ENCODE assay signal across 1 cellular context in the genomic region with DNA sequence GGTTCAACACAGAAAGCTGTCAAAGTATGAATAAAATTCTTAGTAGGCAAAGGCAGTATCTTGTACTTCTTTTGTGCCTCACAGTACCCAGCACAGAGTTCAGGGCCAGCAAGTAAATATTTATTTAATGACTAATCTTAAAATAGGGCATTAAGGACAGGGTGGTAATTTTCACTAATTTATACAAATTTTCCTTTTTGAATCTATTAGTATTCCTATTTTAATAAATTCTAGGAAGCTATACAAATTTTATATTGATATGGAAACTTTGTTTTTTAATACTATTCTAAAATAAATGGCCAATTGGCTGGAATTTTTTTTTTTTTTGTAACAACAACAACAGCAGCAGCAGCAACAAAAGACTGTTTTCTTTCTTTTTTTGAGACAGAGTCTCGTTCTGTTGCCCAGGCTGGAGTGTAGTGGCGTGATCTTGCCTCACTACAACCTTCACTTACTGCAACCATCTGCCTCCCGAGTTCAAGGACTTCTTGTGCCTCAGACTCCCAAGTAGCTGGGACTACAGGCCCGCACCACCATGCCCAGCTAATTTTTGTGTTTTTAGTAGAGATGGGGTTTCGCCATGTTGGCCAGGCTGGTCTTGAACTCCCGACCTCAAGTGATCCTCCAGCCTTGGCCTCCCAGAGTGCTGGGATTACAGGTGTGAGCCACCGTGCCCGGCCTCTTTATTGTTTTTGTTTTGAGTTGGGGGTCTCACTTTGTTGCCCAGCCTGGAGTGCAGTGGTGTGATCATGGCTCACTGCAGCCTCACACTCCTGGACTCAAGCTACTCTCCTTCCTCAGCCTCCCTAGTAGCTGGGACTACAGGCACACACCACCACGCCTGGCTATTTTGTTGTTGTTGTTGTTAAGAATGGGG.
A peak's percentile ranks its signal among the peaks of the same experiment; 100 is the strongest.
TF ChIP-seq lines count a peak whose summit lies in the region.

No MANE protein-coding gene starts in this region.

TF ChIP-seq in HepG2, 621 proteins besides CTCF, POLR2A, EP300 and RAD21 (continued from another document and continues in another):
- 0 out of 2 replicates have a peak, but pooled peaks have one; percentile 41 for TF ChIP-seq ZNF788 (CRISPR knock-in tag; IDR thresholded peaks at IDR 0.05; ENCODE audit: borderline replicate concordance)
- no peak for TF ChIP-seq HHEX (CRISPR knock-in tag; IDR thresholded peaks at IDR 0.05)
- TF ChIP-seq, protein P1, sequence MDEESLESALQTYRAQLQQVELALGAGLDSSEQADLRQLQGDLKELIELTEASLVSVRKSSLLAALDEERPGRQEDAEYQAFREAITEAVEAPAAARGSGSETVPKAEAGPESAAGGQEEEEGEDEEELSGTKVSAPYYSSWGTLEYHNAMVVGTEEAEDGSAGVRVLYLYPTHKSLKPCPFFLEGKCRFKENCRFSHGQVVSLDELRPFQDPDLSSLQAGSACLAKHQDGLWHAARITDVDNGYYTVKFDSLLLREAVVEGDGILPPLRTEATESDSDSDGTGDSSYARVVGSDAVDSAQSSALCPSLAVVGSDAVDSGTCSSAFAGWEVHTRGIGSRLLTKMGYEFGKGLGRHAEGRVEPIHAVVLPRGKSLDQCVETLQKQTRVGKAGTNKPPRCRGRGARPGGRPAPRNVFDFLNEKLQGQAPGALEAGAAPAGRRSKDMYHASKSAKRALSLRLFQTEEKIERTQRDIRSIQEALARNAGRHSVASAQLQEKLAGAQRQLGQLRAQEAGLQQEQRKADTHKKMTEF (CRISPR knock-in tag; IDR thresholded peaks at IDR 0.05): peak; percentile 75
- peak; percentile 72 for TF ChIP-seq HNF4A (CRISPR knock-in tag; IDR thresholded peaks at IDR 0.05)
- TF ChIP-seq TCF7 (IDR thresholded peaks at IDR 0.05; ENCODE audit: low read depth): peak; percentile 39; the same call in 1 of the 2 replicates
- 0 out of 2 replicates have a peak, but pooled peaks have one; percentile 50 for TF ChIP-seq SMAD1 (CRISPR knock-in tag; IDR thresholded peaks at IDR 0.05; ENCODE audit: borderline replicate concordance, low read depth)
- 0 out of 2 replicates have a peak, but pooled peaks have one; percentile 33 for TF ChIP-seq SMAD3 (CRISPR knock-in tag; IDR thresholded peaks at IDR 0.05)
- no peak for TF ChIP-seq FOXK2 (IDR thresholded peaks at IDR 0.05)
- no peak for TF ChIP-seq ZNF235 (CRISPR knock-in tag; IDR thresholded peaks at IDR 0.05; ENCODE audit: borderline replicate concordance)
- peak; percentile 60 for TF ChIP-seq SALL1 (CRISPR knock-in tag; IDR thresholded peaks at IDR 0.05)
- no peak for TF ChIP-seq ATF7-NPFF (CRISPR knock-in tag; IDR thresholded peaks at IDR 0.05; ENCODE audit: low read depth)
- TF ChIP-seq, protein P2, sequence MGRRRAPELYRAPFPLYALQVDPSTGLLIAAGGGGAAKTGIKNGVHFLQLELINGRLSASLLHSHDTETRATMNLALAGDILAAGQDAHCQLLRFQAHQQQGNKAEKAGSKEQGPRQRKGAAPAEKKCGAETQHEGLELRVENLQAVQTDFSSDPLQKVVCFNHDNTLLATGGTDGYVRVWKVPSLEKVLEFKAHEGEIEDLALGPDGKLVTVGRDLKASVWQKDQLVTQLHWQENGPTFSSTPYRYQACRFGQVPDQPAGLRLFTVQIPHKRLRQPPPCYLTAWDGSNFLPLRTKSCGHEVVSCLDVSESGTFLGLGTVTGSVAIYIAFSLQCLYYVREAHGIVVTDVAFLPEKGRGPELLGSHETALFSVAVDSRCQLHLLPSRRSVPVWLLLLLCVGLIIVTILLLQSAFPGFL (CRISPR knock-in tag; IDR thresholded peaks at IDR 0.05): no peak
- TF ChIP-seq PHF21A (CRISPR knock-in tag; IDR thresholded peaks at IDR 0.05): 0 out of 2 replicates have a peak, but pooled peaks have one; percentile 42
- 0 out of 2 replicates have a peak, but pooled peaks have one; percentile 16 for TF ChIP-seq ZNF644 (CRISPR knock-in tag; IDR thresholded peaks at IDR 0.05; ENCODE audit: low read depth)
- TF ChIP-seq ZMYM2 (CRISPR knock-in tag; IDR thresholded peaks at IDR 0.05): peak; percentile 90
- peak; percentile 61; the same call in 1 of the 2 replicates for TF ChIP-seq NRL (CRISPR knock-in tag; IDR thresholded peaks at IDR 0.05; ENCODE audit: borderline replicate concordance)
- TF ChIP-seq ZNF3 (CRISPR knock-in tag; IDR thresholded peaks at IDR 0.05): 0 out of 2 replicates have a peak, but pooled peaks have one; percentile 20
- no peak for TF ChIP-seq ZNF780A (CRISPR knock-in tag; IDR thresholded peaks at IDR 0.05)
- no peak for TF ChIP-seq ZFP90 (CRISPR knock-in tag; IDR thresholded peaks at IDR 0.05; ENCODE audit: borderline replicate concordance)
- TF ChIP-seq, protein P3, sequence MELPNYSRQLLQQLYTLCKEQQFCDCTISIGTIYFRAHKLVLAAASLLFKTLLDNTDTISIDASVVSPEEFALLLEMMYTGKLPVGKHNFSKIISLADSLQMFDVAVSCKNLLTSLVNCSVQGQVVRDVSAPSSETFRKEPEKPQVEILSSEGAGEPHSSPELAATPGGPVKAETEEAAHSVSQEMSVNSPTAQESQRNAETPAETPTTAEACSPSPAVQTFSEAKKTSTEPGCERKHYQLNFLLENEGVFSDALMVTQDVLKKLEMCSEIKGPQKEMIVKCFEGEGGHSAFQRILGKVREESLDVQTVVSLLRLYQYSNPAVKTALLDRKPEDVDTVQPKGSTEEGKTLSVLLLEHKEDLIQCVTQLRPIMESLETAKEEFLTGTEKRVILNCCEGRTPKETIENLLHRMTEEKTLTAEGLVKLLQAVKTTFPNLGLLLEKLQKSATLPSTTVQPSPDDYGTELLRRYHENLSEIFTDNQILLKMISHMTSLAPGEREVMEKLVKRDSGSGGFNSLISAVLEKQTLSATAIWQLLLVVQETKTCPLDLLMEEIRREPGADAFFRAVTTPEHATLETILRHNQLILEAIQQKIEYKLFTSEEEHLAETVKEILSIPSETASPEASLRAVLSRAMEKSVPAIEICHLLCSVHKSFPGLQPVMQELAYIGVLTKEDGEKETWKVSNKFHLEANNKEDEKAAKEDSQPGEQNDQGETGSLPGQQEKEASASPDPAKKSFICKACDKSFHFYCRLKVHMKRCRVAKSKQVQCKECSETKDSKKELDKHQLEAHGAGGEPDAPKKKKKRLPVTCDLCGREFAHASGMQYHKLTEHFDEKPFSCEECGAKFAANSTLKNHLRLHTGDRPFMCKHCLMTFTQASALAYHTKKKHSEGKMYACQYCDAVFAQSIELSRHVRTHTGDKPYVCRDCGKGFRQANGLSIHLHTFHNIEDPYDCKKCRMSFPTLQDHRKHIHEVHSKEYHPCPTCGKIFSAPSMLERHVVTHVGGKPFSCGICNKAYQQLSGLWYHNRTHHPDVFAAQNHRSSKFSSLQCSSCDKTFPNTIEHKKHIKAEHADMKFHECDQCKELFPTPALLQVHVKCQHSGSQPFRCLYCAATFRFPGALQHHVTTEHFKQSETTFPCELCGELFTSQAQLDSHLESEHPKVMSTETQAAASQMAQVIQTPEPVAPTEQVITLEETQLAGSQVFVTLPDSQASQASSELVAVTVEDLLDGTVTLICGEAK (IDR thresholded peaks at IDR 0.05): no peak
- TF ChIP-seq, protein P3 (CRISPR knock-in tag; IDR thresholded peaks at IDR 0.05): peak; percentile 44
- TF ChIP-seq FOXO1 (CRISPR knock-in tag; IDR thresholded peaks at IDR 0.05): no peak; the same call in 1 of the 2 replicates
- TF ChIP-seq ZNF510 (CRISPR knock-in tag; IDR thresholded peaks at IDR 0.05; ENCODE audit: low read depth): no peak
- TF ChIP-seq HOXA9 (CRISPR knock-in tag; IDR thresholded peaks at IDR 0.05; ENCODE audit: borderline replicate concordance): no peak
- no peak for TF ChIP-seq ZNF292 (CRISPR knock-in tag; IDR thresholded peaks at IDR 0.05; ENCODE audit: borderline replicate concordance, low read depth)
- TF ChIP-seq, protein P4, sequence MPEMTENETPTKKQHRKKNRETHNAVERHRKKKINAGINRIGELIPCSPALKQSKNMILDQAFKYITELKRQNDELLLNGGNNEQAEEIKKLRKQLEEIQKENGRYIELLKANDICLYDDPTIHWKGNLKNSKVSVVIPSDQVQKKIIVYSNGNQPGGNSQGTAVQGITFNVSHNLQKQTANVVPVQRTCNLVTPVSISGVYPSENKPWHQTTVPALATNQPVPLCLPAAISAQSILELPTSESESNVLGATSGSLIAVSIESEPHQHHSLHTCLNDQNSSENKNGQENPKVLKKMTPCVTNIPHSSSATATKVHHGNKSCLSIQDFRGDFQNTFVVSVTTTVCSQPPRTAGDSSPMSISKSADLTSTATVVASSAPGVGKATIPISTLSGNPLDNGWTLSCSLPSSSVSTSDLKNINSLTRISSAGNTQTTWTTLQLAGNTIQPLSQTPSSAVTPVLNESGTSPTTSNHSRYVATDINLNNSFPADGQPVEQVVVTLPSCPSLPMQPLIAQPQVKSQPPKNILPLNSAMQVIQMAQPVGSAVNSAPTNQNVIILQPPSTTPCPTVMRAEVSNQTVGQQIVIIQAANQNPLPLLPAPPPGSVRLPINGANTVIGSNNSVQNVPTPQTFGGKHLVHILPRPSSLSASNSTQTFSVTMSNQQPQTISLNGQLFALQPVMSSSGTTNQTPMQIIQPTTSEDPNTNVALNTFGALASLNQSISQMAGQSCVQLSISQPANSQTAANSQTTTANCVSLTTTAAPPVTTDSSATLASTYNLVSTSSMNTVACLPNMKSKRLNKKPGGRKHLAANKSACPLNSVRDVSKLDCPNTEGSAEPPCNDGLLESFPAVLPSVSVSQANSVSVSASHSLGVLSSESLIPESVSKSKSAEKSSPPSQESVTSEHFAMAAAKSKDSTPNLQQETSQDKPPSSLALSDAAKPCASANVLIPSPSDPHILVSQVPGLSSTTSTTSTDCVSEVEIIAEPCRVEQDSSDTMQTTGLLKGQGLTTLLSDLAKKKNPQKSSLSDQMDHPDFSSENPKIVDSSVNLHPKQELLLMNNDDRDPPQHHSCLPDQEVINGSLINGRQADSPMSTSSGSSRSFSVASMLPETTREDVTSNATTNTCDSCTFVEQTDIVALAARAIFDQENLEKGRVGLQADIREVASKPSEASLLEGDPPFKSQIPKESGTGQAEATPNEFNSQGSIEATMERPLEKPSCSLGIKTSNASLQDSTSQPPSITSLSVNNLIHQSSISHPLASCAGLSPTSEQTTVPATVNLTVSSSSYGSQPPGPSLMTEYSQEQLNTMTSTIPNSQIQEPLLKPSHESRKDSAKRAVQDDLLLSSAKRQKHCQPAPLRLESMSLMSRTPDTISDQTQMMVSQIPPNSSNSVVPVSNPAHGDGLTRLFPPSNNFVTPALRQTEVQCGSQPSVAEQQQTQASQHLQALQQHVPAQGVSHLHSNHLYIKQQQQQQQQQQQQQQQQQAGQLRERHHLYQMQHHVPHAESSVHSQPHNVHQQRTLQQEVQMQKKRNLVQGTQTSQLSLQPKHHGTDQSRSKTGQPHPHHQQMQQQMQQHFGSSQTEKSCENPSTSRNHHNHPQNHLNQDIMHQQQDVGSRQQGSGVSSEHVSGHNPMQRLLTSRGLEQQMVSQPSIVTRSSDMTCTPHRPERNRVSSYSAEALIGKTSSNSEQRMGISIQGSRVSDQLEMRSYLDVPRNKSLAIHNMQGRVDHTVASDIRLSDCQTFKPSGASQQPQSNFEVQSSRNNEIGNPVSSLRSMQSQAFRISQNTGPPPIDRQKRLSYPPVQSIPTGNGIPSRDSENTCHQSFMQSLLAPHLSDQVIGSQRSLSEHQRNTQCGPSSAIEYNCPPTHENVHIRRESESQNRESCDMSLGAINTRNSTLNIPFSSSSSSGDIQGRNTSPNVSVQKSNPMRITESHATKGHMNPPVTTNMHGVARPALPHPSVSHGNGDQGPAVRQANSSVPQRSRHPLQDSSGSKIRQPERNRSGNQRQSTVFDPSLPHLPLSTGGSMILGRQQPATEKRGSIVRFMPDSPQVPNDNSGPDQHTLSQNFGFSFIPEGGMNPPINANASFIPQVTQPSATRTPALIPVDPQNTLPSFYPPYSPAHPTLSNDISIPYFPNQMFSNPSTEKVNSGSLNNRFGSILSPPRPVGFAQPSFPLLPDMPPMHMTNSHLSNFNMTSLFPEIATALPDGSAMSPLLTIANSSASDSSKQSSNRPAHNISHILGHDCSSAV (CRISPR knock-in tag; IDR thresholded peaks at IDR 0.05; ENCODE audit: borderline replicate concordance): no peak
- TF ChIP-seq SMARCC2 (IDR thresholded peaks at IDR 0.05): peak; percentile 62; the same call in 1 of the 2 replicates
- TF ChIP-seq, protein P5, sequence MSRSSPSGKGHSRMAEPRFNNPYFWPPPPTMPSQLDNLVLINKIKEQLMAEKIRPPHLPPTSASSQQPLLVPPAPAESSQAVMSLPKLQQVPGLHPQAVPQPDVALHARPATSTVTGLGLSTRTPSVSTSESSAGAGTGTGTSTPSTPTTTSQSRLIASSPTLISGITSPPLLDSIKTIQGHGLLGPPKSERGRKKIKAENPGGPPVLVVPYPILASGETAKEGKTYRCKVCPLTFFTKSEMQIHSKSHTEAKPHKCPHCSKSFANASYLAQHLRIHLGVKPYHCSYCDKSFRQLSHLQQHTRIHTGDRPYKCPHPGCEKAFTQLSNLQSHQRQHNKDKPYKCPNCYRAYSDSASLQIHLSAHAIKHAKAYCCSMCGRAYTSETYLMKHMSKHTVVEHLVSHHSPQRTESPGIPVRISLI (CRISPR knock-in tag; IDR thresholded peaks at IDR 0.05; ENCODE audit: borderline replicate concordance): peak; percentile 62; the same call in 1 of the 2 replicates
- TF ChIP-seq ZKSCAN1 (IDR thresholded peaks at IDR 0.05; ENCODE audit: low read length): no peak
- TF ChIP-seq HNRNPL (IDR thresholded peaks at IDR 0.05; ENCODE audit: low read depth, low read length): no peak
- 0 out of 2 replicates have a peak, but pooled peaks have one; percentile 56 for TF ChIP-seq KDM4B (CRISPR knock-in tag; IDR thresholded peaks at IDR 0.05)
- peak; percentile 97 for TF ChIP-seq ZNF460 (CRISPR knock-in tag; IDR thresholded peaks at IDR 0.05; ENCODE audit: borderline replicate concordance)
- no peak for TF ChIP-seq SOX13 (IDR thresholded peaks at IDR 0.05)
- peak in 1 of 2 experiments; percentile 69; a peak in 1 of 4 replicates for TF ChIP-seq SOX13 (CRISPR knock-in tag; conservative IDR thresholded peaks at IDR 0.05 in 1 of 2, IDR thresholded peaks at IDR 0.05 in 1 of 2)
- no peak for TF ChIP-seq IRX3 (CRISPR knock-in tag; IDR thresholded peaks at IDR 0.05; ENCODE audit: borderline replicate concordance, low read depth)
- TF ChIP-seq ZSCAN20 (CRISPR knock-in tag; IDR thresholded peaks at IDR 0.05; ENCODE audit: borderline replicate concordance): no peak
